ENCODE assay signal across 1 cellular context in genomic region chr9:2055203-2055658, GRCh38.
TF ChIP-seq lines count a peak whose summit lies in the region.

No MANE protein-coding gene starts in this region.

TF ChIP-seq in SK-N-SH, 30 proteins besides CTCF, POLR2A, EP300 and RAD21 (continued from another document):
- TF ChIP-seq YY1 (IDR thresholded peaks at IDR 0.05; ENCODE audit: low read depth) (no peak), JUND (IDR thresholded peaks at IDR 0.05) (no peak), NRF1 (IDR thresholded peaks at IDR 0.05; ENCODE audit: low read depth, low read length) (no peak)
